Comparison of ENCODE assay signal across 14 cellular contexts in the genomic region with DNA sequence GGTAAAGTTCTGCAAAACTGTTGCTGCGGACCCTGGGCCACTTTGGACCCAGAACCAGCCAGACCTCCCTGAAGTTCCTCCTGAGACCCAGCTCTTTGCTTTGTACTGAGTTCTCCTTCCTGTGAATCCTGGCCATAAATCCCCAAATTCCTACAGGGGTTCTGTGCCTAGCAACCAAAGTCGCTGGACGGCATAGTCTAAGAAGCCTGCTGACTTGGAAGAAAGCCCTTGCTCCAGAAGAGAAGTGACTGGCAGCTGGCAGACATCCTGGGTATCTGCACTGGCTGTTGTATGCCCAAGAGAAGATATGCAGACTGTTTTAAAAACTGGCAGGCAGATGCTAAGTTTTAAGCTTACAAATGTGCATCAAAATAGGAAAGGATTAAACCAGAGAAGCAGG.
DNase-seq lines count a peak whose midpoint lies in the region; ATAC-seq and TF ChIP-seq lines count a peak whose summit lies in the region.
"Had no signal": no experiment of that assay in that cellular context is flagged by ENCODE, and none has a peak within 500 bp of the region (broad histone marks: within the 10 kb centered on the region; RNA-seq: fewer than 3 reads in every experiment).

No MANE protein-coding gene starts in this region.

- TF ChIP-seq CTCF in right atrium auricular region (IDR thresholded peaks at IDR 0.05), result no peak
- TF ChIP-seq CTCF in endodermal cell (conservative IDR thresholded peaks at IDR 0.05), result no peak
- TF ChIP-seq CTCF in thoracic aorta (IDR thresholded peaks at IDR 0.05), result no peak

- H3K4me3 Mint-ChIP-seq in endodermal cell, result no peak overlapping the region

- no peak overlapping the region for H3K4me3 ChIP-seq in right atrium auricular region
- H3K4me3 ChIP-seq in endodermal cell (ENCODE audit: low read length), result no peak overlapping the region
- H3K4me3 ChIP-seq in thoracic aorta, result no peak overlapping the region

- no peaks in the 10 kb centered on the region for H3K4me1 Mint-ChIP-seq in endodermal cell

- intact Hi-C loops in Right ventricle myocardium superior (cut with DNase I), result no loop called here

- DNase-seq in Right ventricle myocardium superior, result no peak
- no peak for DNase-seq in right atrium auricular region (ENCODE audit: low spot score)
- DNase-seq in endodermal cell, result no peak
- DNase-seq in medulla oblongata (ENCODE audit: extremely low spot score), result peak; percentile 72
- no peak for DNase-seq in thoracic aorta (ENCODE audit: low spot score)
- no peak for DNase-seq in NCI-H2081 (lab: John Stamatoyannopoulos, UW)
- DNase-seq in activated gamma-delta T cell treated with Interleukin-2 at 50 U/mL for 16 hours, result no peak
- DNase-seq in SKM-1 treated with dmso at 0.1 percent for 144 hours (lab: John Stamatoyannopoulos, UW; ENCODE audit: unreplicated experiment), result no peak
- DNase-seq: H7, Karpas-422, NCI-H1417, NCI-H1930, NCI-H510A treated with DMSO at 0.1 percent for 48 hours had no signal

- no peak overlapping the region for H3K27ac ChIP-seq in right atrium auricular region
- H3K27ac ChIP-seq in endodermal cell (ENCODE audit: low read depth, low read length), result peak overlapping the region; percentile 58
- H3K27ac ChIP-seq in thoracic aorta, result peak overlapping the region; percentile 49 to 50
- H3K27ac ChIP-seq: C4-2B had no signal

- H3K27me3 ChIP-seq in right atrium auricular region (no peaks in the 10 kb centered on the region), endodermal cell (ENCODE audit: control insufficient read depth, insufficient read depth, low read length, poor library complexity, severe bottlenecking) (peaks cover 8% of the 10 kb centered on the region), thoracic aorta (replicated peaks; ENCODE audit: insufficient read depth) (no peaks in the 10 kb centered on the region)

- 61 to 83% methylated on average over 3 of the region's 3 CpGs for WGBS in endodermal cell (ENCODE audit: insufficient coverage in 1 of 2, insufficient read length in 1 of 2), 2 experiments

- no peak overlapping the region for H3K9ac ChIP-seq in endodermal cell (ENCODE audit: extremely low read depth, low read length, poor library complexity, severe bottlenecking)

- H3K27ac Mint-ChIP-seq in endodermal cell, result no peak overlapping the region

- H3K4me1 ChIP-seq in right atrium auricular region, result no peaks in the 10 kb centered on the region
- H3K4me1 ChIP-seq in endodermal cell (ENCODE audit: control insufficient read depth, insufficient read depth, low read length), result no peaks in the 10 kb centered on the region
- H3K4me1 ChIP-seq in thoracic aorta (ENCODE audit: control insufficient read depth in 1 of 2, low read depth in 2 of 2), result peaks cover 5 to 35% of the 10 kb centered on the region in 2 donors

- H3K36me3 Mint-ChIP-seq in endodermal cell (ENCODE audit: low read depth), result no peaks in the 10 kb centered on the region

- H3K9me3 ChIP-seq in right atrium auricular region (no peaks in the 10 kb centered on the region), endodermal cell (ENCODE audit: control insufficient read depth, low read length) (no peaks in the 10 kb centered on the region), thoracic aorta (no peaks in the 10 kb centered on the region)

- H3K27me3 Mint-ChIP-seq in endodermal cell (ENCODE audit: insufficient read depth), result peaks cover 6% of the 10 kb centered on the region

- H3K36me3 ChIP-seq in right atrium auricular region (no peaks in the 10 kb centered on the region), endodermal cell (ENCODE audit: control insufficient read depth, insufficient read depth, low read length) (no peaks in the 10 kb centered on the region), thoracic aorta (no peaks in the 10 kb centered on the region)

- peak; percentile 88 for ATAC-seq in Right ventricle myocardium superior (ENCODE audit: poor library complexity)
- no peak for ATAC-seq in thoracic aorta (ENCODE audit: insufficient number of reproducible peaks, low FRiP score, low read depth)

- H3K9me3 Mint-ChIP-seq in endodermal cell, result no peaks in the 10 kb centered on the region

Comparison
In these comparisons a context has a peak if more than half of its experiments do, and no peak if none do; other contexts are left out.
1. H3K27ac ChIP-seq: peak in endodermal cell (single experiment) and thoracic aorta (2 of 2); none in right atrium auricular region (0 of 2).